ENCODE assay signal across 38 cellular contexts in the genomic region with DNA sequence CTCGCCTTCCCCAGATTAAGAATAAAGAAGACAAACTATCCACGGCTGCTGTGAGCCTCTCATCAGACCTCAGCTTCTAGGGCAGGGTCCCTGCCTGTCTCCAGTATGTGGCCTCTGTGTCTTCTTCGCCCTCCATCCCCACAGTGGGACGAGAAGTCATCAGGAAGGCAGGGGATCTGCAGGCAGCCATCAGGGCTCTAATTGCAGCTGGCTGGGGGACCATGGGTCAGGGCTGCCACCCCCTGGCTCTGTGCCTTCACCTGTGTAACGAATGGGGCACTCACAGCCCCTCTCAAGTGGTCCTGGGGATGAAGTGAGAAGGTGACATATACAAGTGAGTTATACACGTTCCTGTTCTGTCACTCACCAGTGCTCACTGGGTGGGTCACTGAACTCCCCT.
"Had no signal": no experiment of that assay in that cellular context is flagged by ENCODE, and none has a peak within 500 bp of the region (broad histone marks: within the 10 kb centered on the region; RNA-seq: fewer than 3 reads in every experiment).

No MANE protein-coding gene starts in this region.

- ATAC-seq: activated CD8-positive, alpha-beta memory T cell treated with anti-CD3 and anti-CD28 coated beads, Interleukin-2, amount 10 ng/mL, durations not matched to agents 7 days and 5 days; activated naive CD4-positive, alpha-beta T cell treated with anti-CD3 and anti-CD28 coated beads, Interleukin-2, amount 50 U/mL, for 72 hours; activated T-cell treated with anti-CD3 and anti-CD28 coated beads, Interleukin-2, amount 50 U/mL, for 72 hours; activated T-helper 17 cell treated with anti-CD3 and anti-CD28 coated beads, Interleukin-2, amount 50 U/mL, for 72 hours; body of pancreas; PC-3; Right ventricle myocardium inferior; SK-N-SH treated with all-trans-retinoic acid at 6 μM for 48 hours had no signal

- H3K27ac ChIP-seq: body of pancreas, breast epithelium, Peyer's patch, VCaP had no signal

- H3K9me3 ChIP-seq: body of pancreas, breast epithelium, MG63, Peyer's patch had no signal

- H3K27me3 ChIP-seq: body of pancreas, Peyer's patch had no signal

- FAIRE-seq: astrocyte had no signal

- H3K4me1 ChIP-seq: body of pancreas, breast epithelium, Peyer's patch had no signal

- H3K4me3 ChIP-seq: body of pancreas, breast epithelium, MG63, Peyer's patch had no signal

- DNase-seq: activated B cell treated with CpG ODN at 0.5 μM for 24 hours; activated CD4-positive, alpha-beta memory T cell treated with anti-CD3 and anti-CD28 coated beads for 36 hours; activated CD4-positive, alpha-beta T cell treated with anti-CD3 and anti-CD28 coated beads for 4 hours; activated CD4-positive, alpha-beta T cell treated with anti-CD3 and anti-CD28 coated beads, Interleukin-2, amount 50 U/mL, for 1 hour; activated CD4-positive, CD25-positive, alpha-beta regulatory T cell treated with anti-CD3 and anti-CD28 coated beads, Interleukin-2, amount 50 U/mL, for 72 hours; activated CD8-positive, alpha-beta memory T cell treated with anti-CD3 and anti-CD28 coated beads, Interleukin-2, amount 10 ng/mL, durations not matched to agents 7 days and 5 days; activated gamma-delta T cell treated with Interleukin-2 at 50 U/mL for 16 hours; activated naive CD4-positive, alpha-beta T cell treated with anti-CD3 and anti-CD28 coated beads for 36 hours; activated T-cell treated with anti-CD3 and anti-CD28 coated beads, Interleukin-2, amount 50 U/mL, for 1 hour; activated T-cell treated with anti-CD3 and anti-CD28 coated beads, Interleukin-2, amount 50 U/mL, for 72 hours; body of pancreas; Kasumi-1; KG1; MV-4-11; NCI-H1092; NCI-H1436 treated with DMSO at 0.1 percent for 48 hours; NCI-H1694 treated with DMSO at 0.1 percent for 48 hours; NCI-H2029; NCI-H2107; NCI-H2171; NCI-H510A; NCI-H526; NCI-H748 treated with DMSO at 0.1 percent for 48 hours; NK-92 treated with Interleukin-12 subunit alpha and Interleukin-12 subunit beta, amount 100 ng/mL, for 24 hours; SIG-M5; T-helper 1 cell; T-helper 2 cell; T-helper 9 cell had no signal

- H3K36me3 ChIP-seq: breast epithelium, MG63, Peyer's patch had no signal
